In the genomic region with DNA sequence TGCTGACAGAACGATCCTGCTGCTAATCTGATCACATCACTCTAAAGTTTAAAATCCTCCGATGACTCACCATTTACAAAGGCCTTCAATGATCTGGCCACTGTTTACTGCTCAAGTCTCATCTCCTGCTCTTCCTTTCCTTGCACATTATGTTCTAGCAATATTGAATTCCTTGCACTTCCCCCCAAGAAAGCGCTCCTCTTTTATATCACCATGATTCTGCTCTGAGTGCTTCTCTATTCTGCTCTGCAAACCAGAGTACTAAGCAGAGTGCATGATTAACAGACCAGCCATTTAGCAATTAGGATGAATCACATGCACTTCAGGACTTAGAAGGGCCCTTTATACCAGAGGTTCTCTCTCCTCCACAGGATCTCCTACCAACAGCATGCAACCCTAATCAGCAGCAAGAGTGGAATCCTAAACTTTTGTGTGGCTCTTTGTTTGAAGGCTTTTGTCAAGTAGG, we compare ENCODE assay signal across 15 cellular contexts.
DNase-seq lines count a peak whose midpoint lies in the region; TF ChIP-seq lines count a peak whose summit lies in the region.
"Had no signal": no experiment of that assay in that cellular context is flagged by ENCODE, and none has a peak within 500 bp of the region (broad histone marks: within the 10 kb centered on the region; RNA-seq: fewer than 3 reads in every experiment).

No MANE protein-coding gene starts in this region.

- no peak for TF ChIP-seq CTCF in astrocyte of the spinal cord (IDR thresholded peaks at IDR 0.05; ENCODE audit: low read depth, low read length)

- H3K4me3 ChIP-seq in astrocyte of the spinal cord (ENCODE audit: low read depth, low read length) = no peak overlapping the region

- peak; percentile 3 for DNase-seq in AG08396 (ENCODE audit: low spot score)
- peak; percentile 41 for DNase-seq in HS-5 (ENCODE audit: low read depth)
- DNase-seq in astrocyte of the spinal cord (ENCODE audit: low read depth, low spot score) = peak; percentile 17
- peak; percentile 13 for DNase-seq in kidney glomerular epithelial cell (lab: John Stamatoyannopoulos, UW)
- no peak for DNase-seq in NCI-H2196 (lab: John Stamatoyannopoulos, UW; ENCODE audit: unreplicated experiment)
- no peak for DNase-seq in hippocampal formation (lab: John Stamatoyannopoulos, UW)
- DNase-seq in GM19238 (ENCODE audit: insufficient read length, low spot score) = no peak
- no peak for DNase-seq in Kasumi-1 (lab: John Stamatoyannopoulos, UW)
- DNase-seq: activated CD4-positive, alpha-beta T cell treated with anti-CD3 and anti-CD28 coated beads for 36 hours; activated effector memory CD4-positive, alpha-beta T cell treated with Interleukin-2 at 50 U/mL for 16 hours; amygdala; glutamatergic neuron; NCI-H2107; SHP77; stimulated activated CD4-positive, alpha-beta T cell treated with anti-CD3 and anti-CD28 coated beads, Interleukin-4, amount 100 ng/mL, for 1 hour had no signal

- in situ Hi-C loops in astrocyte of the spinal cord (cut with HindIII; ENCODE audit: low sequenced_read_pairs) = no loop called here

Comparison
In these comparisons a context has a peak if more than half of its experiments do, and no peak if none do; other contexts are left out.
1. DNase-seq: peak in AG08396 (single experiment), HS-5 (single experiment), astrocyte of the spinal cord (single experiment) and kidney glomerular epithelial cell (single experiment); none in NCI-H2196 (single experiment), hippocampal formation (0 of 2), GM19238 (single experiment) and Kasumi-1 (0 of 2).